ENCODE assay signal across 27 cellular contexts in the genomic region with DNA sequence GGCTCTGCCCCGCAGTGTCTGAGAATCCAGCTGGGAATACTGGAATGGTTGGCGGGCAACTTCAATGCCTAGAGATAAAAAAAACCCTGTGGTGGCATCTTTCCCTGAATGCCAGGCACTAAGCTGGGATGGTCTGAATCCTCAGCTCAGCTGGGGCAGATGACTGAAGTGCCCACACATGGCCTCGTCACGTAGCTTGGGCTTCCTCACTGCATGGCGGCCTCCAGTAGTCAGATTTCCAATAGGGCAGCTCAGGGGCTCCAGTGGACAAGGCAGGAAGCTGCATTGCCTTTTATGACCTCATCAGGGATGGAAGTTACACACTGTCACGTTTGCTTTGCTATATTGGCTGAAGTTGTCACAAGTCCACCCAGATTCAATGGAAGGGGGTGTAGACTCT.
"Had no signal": no experiment of that assay in that cellular context is flagged by ENCODE, and none has a peak within 500 bp of the region (broad histone marks: within the 10 kb centered on the region; RNA-seq: fewer than 3 reads in every experiment).

No MANE protein-coding gene starts in this region.

- ATAC-seq: psoas muscle; sciatic nerve; stimulated activated memory B cell treated with anti-CD40 and anti-IgM and Interleukin-4, amounts not matched to agents 10 μg/mL and 1 μg/mL and 100 μg/mL, for 72 hours; stimulated activated naive CD8-positive, alpha-beta T cell treated with anti-CD3 and anti-CD28 coated beads, Interleukin-15, amount 100 ng/mL, for 72 hours; stimulated activated naive CD8-positive, alpha-beta T cell treated with anti-CD3 and anti-CD28 coated beads, Interleukin-15, Interleukin-2, amounts not matched to agents 100 U/mL and 50 U/mL, for 24 hours; upper lobe of right lung had no signal

- H2AFZ ChIP-seq: neural progenitor cell, parathyroid adenoma had no signal

- H3K4me2 ChIP-seq: neural progenitor cell, smooth muscle cell had no signal

- H3K79me2 ChIP-seq: parathyroid adenoma had no signal

- DNase-seq: natural killer cell; occipital lobe; ovary; psoas muscle; right cardiac atrium; stimulated activated CD4-positive, alpha-beta T cell treated with anti-CD3 and anti-CD28 coated beads, Interleukin-12 subunit alpha, Interleukin-12 subunit beta, amount 100 ng/mL, for 4 hours; stimulated activated CD4-positive, alpha-beta T cell treated with anti-CD3 and anti-CD28 coated beads, Interleukin-1b, Interleukin-23, amount 100 ng/mL, for 48 hours; stimulated activated CD4-positive, alpha-beta T cell treated with anti-CD3 and anti-CD28 coated beads, Interleukin-4, amount 100 ng/mL, for 1 hour; stimulated activated CD4-positive, alpha-beta T cell treated with anti-CD3 and anti-CD28 coated beads, Interleukin-4, amount 100 ng/mL, for 4 hours; stimulated activated CD8-positive, alpha-beta memory T cell treated with anti-CD3 and anti-CD28 coated beads, Interleukin-4, amount 100 ng/mL, for 48 hours; stimulated activated naive CD4-positive, alpha-beta T cell; stimulated activated naive CD8-positive, alpha-beta T cell treated with anti-CD3 and anti-CD28 coated beads, Interleukin-15, amount 100 ng/mL, for 72 hours; stimulated activated naive CD8-positive, alpha-beta T cell treated with anti-CD3 and anti-CD28 coated beads, Interleukin-15, Interleukin-2, amounts not matched to agents 100 U/mL and 50 U/mL, for 24 hours; substantia nigra; testis; tibial artery; transverse colon; upper lobe of right lung; uterus had no signal

- H3K27me3 ChIP-seq: neural progenitor cell, ovary, testis, uterus had no signal

- H3K36me3 ChIP-seq: neural progenitor cell, ovary, spleen, suprapubic skin, tibial artery, transverse colon, upper lobe of right lung, uterus had no signal

- H3K9ac ChIP-seq: neural progenitor cell, parathyroid adenoma had no signal

- H3K9me3 ChIP-seq: psoas muscle, spleen, suprapubic skin, testis, transverse colon, upper lobe of right lung, uterus had no signal

- H3K27ac ChIP-seq: neural progenitor cell, ovary, parathyroid adenoma, psoas muscle, skin epidermis, spleen, suprapubic skin, testis, tibial artery, transverse colon, upper lobe of right lung, uterus had no signal

- H3K4me3 ChIP-seq: neural progenitor cell, ovary, psoas muscle, skin epidermis, smooth muscle cell, spleen, suprapubic skin, testis, tibial artery, transverse colon, upper lobe of right lung, uterus had no signal

- H3K4me1 ChIP-seq: neural progenitor cell, parathyroid adenoma, psoas muscle, spleen, suprapubic skin, testis, tibial artery, transverse colon, upper lobe of right lung, uterus had no signal
